In the genomic region with DNA sequence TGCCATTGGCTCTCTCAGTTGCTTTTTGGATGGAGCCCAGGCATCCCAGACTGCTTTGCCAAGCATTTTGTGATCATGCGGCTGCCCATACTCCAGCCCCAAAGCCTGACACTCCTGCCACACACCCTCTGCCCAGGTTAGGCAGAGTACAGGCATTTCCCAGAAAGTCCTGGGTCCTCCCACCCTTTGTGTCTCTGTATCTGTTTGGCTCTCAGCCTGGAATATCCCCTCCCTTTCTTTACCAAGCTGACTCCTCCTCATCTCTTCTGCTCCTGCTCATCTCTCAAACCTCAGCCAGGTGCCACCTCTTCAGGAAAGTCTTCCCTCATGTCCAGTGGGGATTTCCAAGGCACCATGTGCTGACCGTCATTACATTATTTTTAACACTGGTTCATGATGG, we compare ENCODE assay signal across 22 cellular contexts. TPM values are rescaled to one million over a fixed set of nuclear protein-coding genes. Genes with fewer than 3 reads are reported as not detected.
A peak's percentile ranks its signal among the peaks of the same experiment; 100 is the strongest.
DNase-seq lines count a peak whose midpoint lies in the region; ATAC-seq, FAIRE-seq and TF ChIP-seq lines count a peak whose summit lies in the region.
"Had no signal": no experiment of that assay in that cellular context is flagged by ENCODE, and none has a peak within 500 bp of the region (broad histone marks: within the 10 kb centered on the region; RNA-seq: fewer than 3 reads in every experiment).

No MANE protein-coding gene starts in this region.

- POLR2A ChIA-PET in HepG2 (lab: Yijun Ruan, JAX), result no interaction called here

- FAIRE-seq in HepG2 (lab: Jason Lieb, UNC) (no peak), bronchial epithelial cell (lab: Jason Lieb, UNC) (no peak)
- FAIRE-seq: A549, D721Med, GM12892, GM18507 had no signal

- in situ Hi-C loops in HepG2 (cut with HindIII; ENCODE audit: extremely low pct_ligation_motif_present, low pct_unique_long_range_greater_than_20kb), result no loop called here

- ATAC-seq in right lobe of liver (peak; percentile 45 to 74 (median 58)), HepG2 (no peak), GM18511 (IDR thresholded peaks at IDR 0.05; ENCODE audit: unreplicated experiment) (no peak)
- ATAC-seq: A549, SK-N-SH treated with all-trans-retinoic acid at 6 μM for 48 hours had no signal

- intact Hi-C loops in right lobe of liver (cut with DNase I), result no loop called here
- intact Hi-C loops in HepG2 (cut with micrococcal nuclease; ENCODE audit: unreplicated experiment), result no loop called here

- CTCF ChIA-PET in HepG2 (lab: Yijun Ruan, JAX; ENCODE audit: low intra/inter-chr PET ratio, low total read pairs), result no interaction called here

- TF ChIP-seq EP300 in HepG2 (IDR thresholded peaks at IDR 0.05; ENCODE audit: low read depth in 2 of 2, low read length in 2 of 2) (no peak), HepG2 (CRISPR knock-in tag; IDR thresholded peaks at IDR 0.05; ENCODE audit: borderline replicate concordance) (no peak)

- H3K9ac ChIP-seq in HepG2 (ENCODE audit: insufficient read depth, low read depth, low read length), result no peak overlapping the region

- TF ChIP-seq RAD21 in HepG2 (CRISPR knock-in tag; IDR thresholded peaks at IDR 0.05), result no peak

- no TSS peak for BruUV-seq in HepG2 (replicated peaks; lab: Mats Ljungman, UMichigan)

- TF ChIP-seq POLR2A in right lobe of liver (IDR thresholded peaks at IDR 0.05), result no peak
- TF ChIP-seq POLR2A in HepG2 (IDR thresholded peaks at IDR 0.05; ENCODE audit: insufficient read depth in 1 of 2, low read depth in 2 of 2, low read length in 2 of 2), result no peak

- no peak overlapping the region for H2AFZ ChIP-seq in HepG2 (ENCODE audit: low read length)

- DNase-seq in right lobe of liver (no peak), HepG2 (ENCODE audit: low spot score) (no peak), bronchial epithelial cell (ENCODE audit: low read depth) (peak; percentile 70), kidney tubule cell (ENCODE audit: low spot score) (peak; percentile 48), DMS 273 treated with DMSO at 0.1 percent for 48 hours (lab: John Stamatoyannopoulos, UW) (no peak), CD1c-positive myeloid dendritic cell (ENCODE audit: extremely low spot score) (no peak)
- DNase-seq: CD4-positive, alpha-beta memory T cell; DMS79; NCI-H1105; NCI-H2081 treated with DMSO at 0.1 percent for 48 hours; Peyer's patch; SIG-M5 had no signal

- WGBS in right lobe of liver (ENCODE audit: insufficient coverage, low coverage, low lambda C conversion rate, missing lambda C conversion rate), result 43% methylated on average over 2 of the region's 2 CpGs
- 35% methylated on average over 2 of the region's 2 CpGs for WGBS in HepG2 (ENCODE audit: low lambda C conversion rate)

- H3K4me3 ChIP-seq in right lobe of liver (no peak overlapping the region), HepG2 (replicated peaks in 1 of 3; ENCODE audit: insufficient read depth in 1 of 3, low read depth in 2 of 3, low read length in 3 of 3) (no peak overlapping the region), bronchial epithelial cell (ENCODE audit: low read depth, low read length) (no peak overlapping the region)
- H3K4me3 ChIP-seq: A549, HAP-1, Peyer's patch had no signal

- no peak overlapping the region for H3K27ac ChIP-seq in right lobe of liver
- H3K27ac ChIP-seq in HepG2 (ENCODE audit: extremely low read length, insufficient read depth, low read length), result no peak overlapping the region
- H3K27ac ChIP-seq: Peyer's patch had no signal

- no peaks in the 10 kb centered on the region for H3K9me3 ChIP-seq in right lobe of liver
- no peaks in the 10 kb centered on the region for H3K9me3 ChIP-seq in HepG2 (ENCODE audit: low read length)
- H3K9me3 ChIP-seq: A549, HAP-1, Peyer's patch had no signal

- H4K20me1 ChIP-seq in HepG2 (ENCODE audit: insufficient read depth, low read length), result no peaks in the 10 kb centered on the region

- H3K36me3 ChIP-seq in right lobe of liver (no peaks in the 10 kb centered on the region), HepG2 (replicated peaks in 1 of 2; ENCODE audit: control insufficient read depth in 1 of 2, insufficient read depth in 2 of 2, low read length in 2 of 2) (no peaks in the 10 kb centered on the region), bronchial epithelial cell (ENCODE audit: control insufficient read depth, insufficient read depth, low read length) (no peaks in the 10 kb centered on the region)
- H3K36me3 ChIP-seq: HAP-1, Peyer's patch had no signal

- H3K79me2 ChIP-seq in HepG2 (ENCODE audit: insufficient read depth, low read length), result no peaks in the 10 kb centered on the region

- H3K4me2 ChIP-seq in HepG2 (ENCODE audit: low read depth, low read length), result no peak overlapping the region
- H3K4me2 ChIP-seq: A549 had no signal

- TF ChIP-seq CTCF in right lobe of liver (IDR thresholded peaks at IDR 0.05) (no peak), HepG2 (CRISPR knock-in tag; IDR thresholded peaks at IDR 0.05) (no peak), bronchial epithelial cell (IDR thresholded peaks at IDR 0.05; ENCODE audit: insufficient read depth, low read length, severe bottlenecking) (no peak)

- H3K27me3 ChIP-seq in right lobe of liver (no peaks in the 10 kb centered on the region), HepG2 (ENCODE audit: control insufficient read depth in 1 of 2, insufficient read depth in 2 of 2, low read length in 2 of 2) (peaks cover 0 to 18% of the 10 kb centered on the region in 2 experiments; a peak in 2 of 5 replicates), bronchial epithelial cell (ENCODE audit: control insufficient read depth, insufficient read depth, low read length) (no peaks in the 10 kb centered on the region)
- H3K27me3 ChIP-seq: Peyer's patch had no signal

- H3K4me1 ChIP-seq in right lobe of liver (no peaks in the 10 kb centered on the region), HepG2 (ENCODE audit: insufficient read depth, low read length) (peaks cover 21% of the 10 kb centered on the region)
- H3K4me1 ChIP-seq: Peyer's patch had no signal

TF ChIP-seq in HepG2, 621 proteins besides CTCF, POLR2A, EP300 and RAD21 (continues in another document):
- no peak for TF ChIP-seq POLR2AphosphoS2 (IDR thresholded peaks at IDR 0.05; ENCODE audit: low read depth, low read length)

RNA-seq across cellular contexts. Expression of a gene that starts 14.3 kb away (rescaled TPM):
- 10 to 100 TPM in 2 of 6 experiments, 1 to 10 TPM in 4; 2.7 to 20.6 (median 5.8) TPM for total RNA-seq in right lobe of liver
- total RNA-seq in HepG2 (2016; rRNA removed; fragmentation: Illumina TruSeq; extraction: Trizol), result 3.1 and 3.7 TPM in 2 replicates
- 2.1 and 2.2 TPM in 2 replicates for total RNA-seq in HepG2 (2016; cell fraction: cytosol; rRNA removed; fragmentation: Illumina TruSeq; extraction: Trizol; ENCODE audit: low read depth)
- total RNA-seq in HepG2 (2016; cell fraction: insoluble cytoplasmic fraction; rRNA removed; fragmentation: Illumina TruSeq; extraction: Trizol), result 2.6 and 3.8 TPM in 2 replicates
- total RNA-seq in HepG2 (2016; cell fraction: membrane; rRNA removed; fragmentation: Illumina TruSeq; extraction: Trizol), result 2.4 and 3.8 TPM in 2 replicates
- total RNA-seq in HepG2 (2016; cell fraction: nucleus; rRNA removed; fragmentation: Illumina TruSeq; extraction: Trizol), result 7.9 and 8.9 TPM in 2 replicates
- 2.6 and 2.8 TPM in 2 replicates for polyA plus RNA-seq in HepG2 (2011; rRNA removed)
- 1.7 and 2.1 TPM in 2 replicates for polyA plus RNA-seq in HepG2 (2011; cell fraction: cytosol; rRNA removed)
- polyA plus RNA-seq in HepG2 (2011; cell fraction: nucleus; rRNA removed), result 4.9 and 6.9 TPM in 2 replicates
- 1.7 and 2.5 TPM in 2 replicates for polyA plus RNA-seq in HepG2 (2012)
- 0.76 and 1.0 TPM in 2 replicates for polyA plus RNA-seq in HepG2 (2016; cell fraction: cytosol; fragmentation: Illumina TruSeq; extraction: Trizol; ENCODE audit: low read depth)
- 2.7 and 3.7 TPM in 2 replicates for polyA plus RNA-seq in HepG2 (2016; cell fraction: insoluble cytoplasmic fraction; fragmentation: Illumina TruSeq; extraction: Trizol; ENCODE audit: low read depth)
- polyA plus RNA-seq in HepG2 (2016; cell fraction: membrane; fragmentation: Illumina TruSeq; extraction: Trizol; ENCODE audit: low read depth), result 1.4 and 1.7 TPM in 2 replicates
- 11.0 and 12.4 TPM in 2 replicates for polyA plus RNA-seq in HepG2 (2016; cell fraction: nucleus; fragmentation: Illumina TruSeq; extraction: Trizol; ENCODE audit: insufficient read depth, low read depth)
- 4.5 and 13.0 TPM in 2 replicates for polyA minus RNA-seq in HepG2 (2011; rRNA and poly(A)+ RNA removed; ENCODE audit: low replicate concordance)
- polyA minus RNA-seq in HepG2 (2011; cell fraction: cytosol; rRNA and poly(A)+ RNA removed), result 2.0 and 2.5 TPM in 2 replicates
- polyA minus RNA-seq in HepG2 (2011; cell fraction: nucleus; rRNA and poly(A)+ RNA removed), result 8.4 and 9.1 TPM in 2 replicates
- 3.7 and 6.3 TPM in 2 replicates for total RNA-seq in bronchial epithelial cell
- total RNA-seq: CD4-positive, alpha-beta memory T cell had no signal
- polyA plus RNA-seq: CD4-positive, alpha-beta memory T cell had no signal

RNA-seq across cellular contexts. Expression of a gene that starts 49.2 kb away (rescaled TPM):
- total RNA-seq in right lobe of liver (not detected), HepG2 (2016; rRNA removed; fragmentation: Illumina TruSeq; extraction: Trizol) (not detected in 2 replicates), bronchial epithelial cell (not detected in 2 replicates)
- total RNA-seq in HepG2 (2016; cell fraction: cytosol; rRNA removed; fragmentation: Illumina TruSeq; extraction: Trizol; ENCODE audit: low read depth), result not detected in 2 replicates
- not detected in 2 replicates for total RNA-seq in HepG2 (2016; cell fraction: insoluble cytoplasmic fraction; rRNA removed; fragmentation: Illumina TruSeq; extraction: Trizol)
- total RNA-seq in HepG2 (2016; cell fraction: membrane; rRNA removed; fragmentation: Illumina TruSeq; extraction: Trizol), result not detected in 2 replicates
- total RNA-seq in HepG2 (2016; cell fraction: nucleus; rRNA removed; fragmentation: Illumina TruSeq; extraction: Trizol), result not detected in 2 replicates
- polyA plus RNA-seq in HepG2 (2011; rRNA removed), result not detected in 2 replicates
- polyA plus RNA-seq in HepG2 (2011; cell fraction: cytosol; rRNA removed), result not detected in 2 replicates
- not detected in 2 replicates for polyA plus RNA-seq in HepG2 (2011; cell fraction: nucleus; rRNA removed)
- not detected in 2 replicates for polyA plus RNA-seq in HepG2 (2012)
- not detected in 2 replicates for polyA plus RNA-seq in HepG2 (2016; cell fraction: cytosol; fragmentation: Illumina TruSeq; extraction: Trizol; ENCODE audit: low read depth)
- polyA plus RNA-seq in HepG2 (2016; cell fraction: insoluble cytoplasmic fraction; fragmentation: Illumina TruSeq; extraction: Trizol; ENCODE audit: low read depth), result not detected in 2 replicates
- not detected in 2 replicates for polyA plus RNA-seq in HepG2 (2016; cell fraction: membrane; fragmentation: Illumina TruSeq; extraction: Trizol; ENCODE audit: low read depth)
- polyA plus RNA-seq in HepG2 (2016; cell fraction: nucleus; fragmentation: Illumina TruSeq; extraction: Trizol; ENCODE audit: insufficient read depth, low read depth), result not detected in 2 replicates
- polyA minus RNA-seq in HepG2 (2011; rRNA and poly(A)+ RNA removed; ENCODE audit: low replicate concordance), result not detected in 2 replicates
- not detected in 2 replicates for polyA minus RNA-seq in HepG2 (2011; cell fraction: cytosol; rRNA and poly(A)+ RNA removed)
- polyA minus RNA-seq in HepG2 (2011; cell fraction: nucleus; rRNA and poly(A)+ RNA removed), result not detected in 2 replicates
- total RNA-seq: CD4-positive, alpha-beta memory T cell; LHCN-M2; NCI-H460; Peyer's patch had no signal
- polyA plus RNA-seq: BJ; CD4-positive, alpha-beta memory T cell had no signal

Comparison
In these comparisons a context has a peak if more than half of its experiments do, and no peak if none do; other contexts are left out.
1. ATAC-seq: peak in right lobe of liver (4 of 4); none in HepG2 (single experiment) and GM18511 (single experiment).
2. DNase-seq: peak in bronchial epithelial cell (single experiment) and kidney tubule cell (single experiment); none in right lobe of liver (0 of 3), HepG2 (single experiment), DMS 273 treated with DMSO at 0.1 percent for 48 hours (single experiment) and CD1c-positive myeloid dendritic cell (single experiment).